Comparison of ENCODE assay signal across 19 cellular contexts in genomic region chr3:106089806-106090205, GRCh38.
"Had no signal": no experiment of that assay in that cellular context is flagged by ENCODE, and none has a peak within 500 bp of the region (broad histone marks: within the 10 kb centered on the region; RNA-seq: fewer than 3 reads in every experiment).

No MANE protein-coding gene starts in this region.

- ATAC-seq: naive thymus-derived CD8-positive, alpha-beta T cell; natural killer cell treated with Interleukin-12 subunit alpha and Interleukin-12 subunit beta and Interleukin-15 and Interleukin-18, amount 100 ng/mL, for 72 hours; pancreas; right cardiac atrium; right lobe of liver; stimulated activated effector memory CD8-positive, alpha-beta T cell treated with anti-CD3 and anti-CD28 coated beads, Interleukin-12 subunit alpha, Interleukin-12 subunit beta, amount 100 ng/mL, for 72 hours; stimulated activated naive B cell treated with anti-CD40 and anti-IgM and Interleukin-4, amounts not matched to agents 10 μg/mL and 1 μg/mL and 100 μg/mL, for 72 hours had no signal

- FAIRE-seq: pancreas, urothelium cell line had no signal

- DNase-seq: naive thymus-derived CD8-positive, alpha-beta T cell; nephron progenitor cell; nucleus accumbens; pancreas; right cardiac atrium; right lobe of liver; spleen; stimulated activated CD4-positive, alpha-beta T cell treated with anti-CD3 and anti-CD28 coated beads, Interleukin-12 subunit alpha, Interleukin-12 subunit beta, amount 100 ng/mL, for 4 hours; stimulated activated CD4-positive, alpha-beta T cell treated with anti-CD3 and anti-CD28 coated beads, Interleukin-1b, Interleukin-23, amount 100 ng/mL, for 48 hours; stimulated activated CD4-positive, alpha-beta T cell treated with anti-CD3 and anti-CD28 coated beads, Interleukin-4, amount 100 ng/mL, for 1 hour; stimulated activated naive B cell treated with anti-CD40 and anti-IgM and Interleukin-4, amounts not matched to agents 10 μg/mL and 1 μg/mL and 100 μg/mL, for 72 hours; stimulated activated naive CD4-positive, alpha-beta T cell treated with Interleukin-2 at 50 U/mL for 16 hours; stomach; thyroid gland; trophoblast cell; upper lobe of left lung had no signal
